Comparison of ENCODE assay signal across 20 cellular contexts in the genomic region with DNA sequence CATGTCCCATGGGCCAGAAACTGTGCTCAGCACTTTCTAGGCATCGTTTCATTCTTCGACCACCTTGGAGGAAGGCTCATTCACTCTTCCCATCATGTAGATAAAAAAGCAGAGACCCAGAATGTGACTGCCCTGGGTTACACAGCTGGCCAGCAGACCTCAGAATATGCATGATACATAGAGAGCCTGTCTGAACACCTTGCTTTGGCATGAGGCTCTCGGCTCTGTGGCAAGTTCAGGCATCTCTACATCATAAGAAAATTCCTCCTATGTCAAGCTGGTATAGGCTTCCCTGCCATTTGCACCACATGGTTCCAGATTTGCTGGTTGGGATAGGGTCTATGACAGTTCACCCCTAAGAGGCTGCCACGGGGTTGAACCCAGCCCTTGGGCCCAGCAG.
"Had no signal": no experiment of that assay in that cellular context is flagged by ENCODE, and none has a peak within 500 bp of the region (broad histone marks: within the 10 kb centered on the region; RNA-seq: fewer than 3 reads in every experiment).

No MANE protein-coding gene starts in this region.

- H3K27ac Mint-ChIP-seq: WTC11 had no signal

- ATAC-seq: SK-N-SH treated with all-trans-retinoic acid at 6 μM for 48 hours, WTC11 had no signal

- DNase-seq: activated CD4-positive, alpha-beta T cell treated with anti-CD3 and anti-CD28 coated beads, Interleukin-2, amount 50 U/mL, for 1 hour; activated CD8-positive, alpha-beta T cell treated with anti-CD3 and anti-CD28 coated beads for 36 hours; activated effector memory CD4-positive, alpha-beta T cell treated with Interleukin-2 at 50 U/mL for 16 hours; activated naive CD4-positive, alpha-beta T cell; activated T-cell treated with anti-CD3 and anti-CD28 coated beads, Interleukin-2, amount 50 U/mL, for 1 hour; aorta; NCI-H1105 treated with DMSO at 0.1 percent for 48 hours; NCI-H1436 treated with DMSO at 0.1 percent for 48 hours; NCI-H187; NCI-H2081; NCI-H510A treated with DMSO at 0.1 percent for 48 hours; Peyer's patch; SHP77; SW 1271 had no signal

- H3K36me3 Mint-ChIP-seq: activated naive CD4-positive, alpha-beta T cell treated with anti-CD3 and anti-CD28 coated beads, Interleukin-2, amount 50 U/mL, for 24 hours; WTC11 had no signal

- H3K9me3 Mint-ChIP-seq: activated CD8-positive, alpha-beta T cell treated with anti-CD3 and anti-CD28 coated beads for 36 hours; activated naive CD4-positive, alpha-beta T cell treated with anti-CD3 and anti-CD28 coated beads, Interleukin-2, amount 50 U/mL, for 24 hours; WTC11 had no signal

- H3K4me1 ChIP-seq: Peyer's patch, SJSA1 had no signal

- H3K36me3 ChIP-seq: cardiac muscle cell, Peyer's patch, SJSA1 had no signal

- H3K27me3 ChIP-seq: cardiac muscle cell, Peyer's patch, SJSA1 had no signal

- H3K4me3 Mint-ChIP-seq: activated CD8-positive, alpha-beta T cell treated with anti-CD3 and anti-CD28 coated beads for 36 hours; activated naive CD4-positive, alpha-beta T cell treated with anti-CD3 and anti-CD28 coated beads, Interleukin-2, amount 50 U/mL, for 24 hours; WTC11 had no signal

- H3K4me3 ChIP-seq: cardiac muscle cell, Peyer's patch, SJSA1 had no signal

- H3K27me3 Mint-ChIP-seq: activated CD8-positive, alpha-beta T cell treated with anti-CD3 and anti-CD28 coated beads for 36 hours; activated naive CD4-positive, alpha-beta T cell treated with anti-CD3 and anti-CD28 coated beads, Interleukin-2, amount 50 U/mL, for 24 hours had no signal

- H3K27ac ChIP-seq: cardiac muscle cell, Peyer's patch, RWPE1, SJSA1 had no signal

- H3K9me3 ChIP-seq: Peyer's patch, SJSA1 had no signal
